ENCODE assay signal across 1 cellular context in genomic region chr7:23285657-23286646, GRCh38.
TF ChIP-seq lines count a peak whose summit lies in the region.

No MANE protein-coding gene starts in this region.

TF ChIP-seq in A549, 52 proteins besides CTCF, POLR2A, EP300 and RAD21 (continued from another document):
- TF ChIP-seq BCL3 (IDR thresholded peaks at IDR 0.05): no peak
- no peak for TF ChIP-seq ZC3H11A (IDR thresholded peaks at IDR 0.05)
- TF ChIP-seq, protein P1, sequence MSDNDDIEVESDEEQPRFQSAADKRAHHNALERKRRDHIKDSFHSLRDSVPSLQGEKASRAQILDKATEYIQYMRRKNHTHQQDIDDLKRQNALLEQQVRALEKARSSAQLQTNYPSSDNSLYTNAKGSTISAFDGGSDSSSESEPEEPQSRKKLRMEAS (IDR thresholded peaks at IDR 0.05): no peak
- no peak for TF ChIP-seq ZNF302 (CRISPR knock-in tag; IDR thresholded peaks at IDR 0.05)
- no peak for TF ChIP-seq SMC3 (IDR thresholded peaks at IDR 0.05)
- no peak for TF ChIP-seq MAZ (IDR thresholded peaks at IDR 0.05; ENCODE audit: borderline replicate concordance, low read depth, low read length)
- no peak for TF ChIP-seq HOXA7 (CRISPR knock-in tag; IDR thresholded peaks at IDR 0.05)
- no peak for TF ChIP-seq EHF (CRISPR knock-in tag; IDR thresholded peaks at IDR 0.05)
